ENCODE assay signal across 20 cellular contexts in genomic region chr10:130202984-130203617, GRCh38.
DNase-seq lines count a peak whose midpoint lies in the region; ATAC-seq, FAIRE-seq and TF ChIP-seq lines count a peak whose summit lies in the region.
"Had no signal": no experiment of that assay in that cellular context is flagged by ENCODE, and none has a peak within 500 bp of the region (broad histone marks: within the 10 kb centered on the region; RNA-seq: fewer than 3 reads in every experiment).

No MANE protein-coding gene starts in this region.

- no TSS peak for BruUV-seq in HepG2 (replicated peaks; lab: Mats Ljungman, UMichigan)

- no peak for TF ChIP-seq CTCF in HepG2 (CRISPR knock-in tag; IDR thresholded peaks at IDR 0.05)

- ATAC-seq in GM19043 (IDR thresholded peaks at IDR 0.05; ENCODE audit: low read depth, unreplicated experiment) = peak; percentile 59
- no peak for ATAC-seq in HepG2
- ATAC-seq in HG03520 (IDR thresholded peaks at IDR 0.05; ENCODE audit: unreplicated experiment) = no peak
- no peak for ATAC-seq in HG02610 (IDR thresholded peaks at IDR 0.05; ENCODE audit: unreplicated experiment)
- ATAC-seq: activated T-cell treated with anti-CD3 and anti-CD28 coated beads, Interleukin-2, amount 50 U/mL, for 4 hours; natural killer cell; stimulated activated memory B cell treated with anti-CD40 and anti-IgM and Interleukin-4, amounts not matched to agents 10 μg/mL and 1 μg/mL and 100 μg/mL, for 72 hours had no signal

- in situ Hi-C loops in HepG2 (cut with HindIII; ENCODE audit: extremely low pct_ligation_motif_present, low pct_unique_long_range_greater_than_20kb) = no loop called here

- H3K9ac ChIP-seq in HepG2 (ENCODE audit: insufficient read depth, low read depth, low read length) = no peak overlapping the region

- no peaks in the 10 kb centered on the region for H3K4me1 ChIP-seq in HepG2 (ENCODE audit: insufficient read depth, low read length)

- no peak overlapping the region for H3K4me3 ChIP-seq in HepG2 (replicated peaks in 1 of 3; ENCODE audit: insufficient read depth in 1 of 3, low read depth in 2 of 3, low read length in 3 of 3)

- H3K27me3 ChIP-seq in HepG2 (ENCODE audit: control insufficient read depth in 1 of 2, insufficient read depth in 2 of 2, low read length in 2 of 2) = peaks cover 0 to 8% of the 10 kb centered on the region in 2 experiments; a peak in 2 of 5 replicates

- DNase-seq in NCI-H187 treated with DMSO at 0.1 percent for 48 hours (lab: John Stamatoyannopoulos, UW) (peak; percentile 6), NCI-H187 (lab: John Stamatoyannopoulos, UW) (no peak), NCI-H2171 (lab: John Stamatoyannopoulos, UW) (peak; percentile 31), HepG2 (ENCODE audit: low spot score) (no peak), epidermal melanocyte (ENCODE audit: insufficient read length, low spot score) (no peak)
- DNase-seq: activated CD4-positive, alpha-beta T cell treated with anti-CD3 and anti-CD28 coated beads, Interleukin-2, amount 50 U/mL, for 4 hours; activated T-cell treated with anti-CD3 and anti-CD28 coated beads, Interleukin-2, amount 50 U/mL, for 4 hours; CD4-positive, alpha-beta memory T cell; EL; glutamatergic neuron; MV-4-11; natural killer cell; NCI-H2227 treated with DMSO at 0.1 percent for 48 hours; OCI-M1 had no signal

- no peak overlapping the region for H3K27ac ChIP-seq in HepG2 (ENCODE audit: extremely low read length, insufficient read depth, low read length)

- H3K36me3 ChIP-seq in HepG2 (replicated peaks in 1 of 2; ENCODE audit: control insufficient read depth in 1 of 2, insufficient read depth in 2 of 2, low read length in 2 of 2) = no peaks in the 10 kb centered on the region

- intact Hi-C loops in HepG2 (cut with micrococcal nuclease; ENCODE audit: unreplicated experiment) = no loop called here

- TF ChIP-seq POLR2A in HepG2 (IDR thresholded peaks at IDR 0.05; ENCODE audit: insufficient read depth in 1 of 2, low read depth in 2 of 2, low read length in 2 of 2) = no peak

- no peak for FAIRE-seq in HepG2 (lab: Jason Lieb, UNC)
- FAIRE-seq: H54, TTC549 had no signal

- no peak for TF ChIP-seq EP300 in HepG2 (IDR thresholded peaks at IDR 0.05; ENCODE audit: low read depth in 2 of 2, low read length in 2 of 2)
- TF ChIP-seq EP300 in HepG2 (CRISPR knock-in tag; IDR thresholded peaks at IDR 0.05; ENCODE audit: borderline replicate concordance) = no peak

- no peak for TF ChIP-seq RAD21 in HepG2 (CRISPR knock-in tag; IDR thresholded peaks at IDR 0.05)

- H3K4me2 ChIP-seq in HepG2 (ENCODE audit: low read depth, low read length) = no peak overlapping the region

- 0 out of 2 replicates have a peak, but pooled peaks cover 2% of the 10 kb centered on the region for H4K20me1 ChIP-seq in HepG2 (ENCODE audit: insufficient read depth, low read length)

- no peaks in the 10 kb centered on the region for H3K79me2 ChIP-seq in HepG2 (ENCODE audit: insufficient read depth, low read length)

- POLR2A ChIA-PET in HepG2 (lab: Yijun Ruan, JAX) = no interaction called here

- H3K9me3 ChIP-seq in HepG2 (ENCODE audit: low read length) = no peaks in the 10 kb centered on the region

- no peak overlapping the region for H2AFZ ChIP-seq in HepG2 (ENCODE audit: low read length)

- CTCF ChIA-PET in HepG2 (lab: Yijun Ruan, JAX; ENCODE audit: low intra/inter-chr PET ratio, low total read pairs) = no interaction called here

- 86% methylated on average over 19 of the region's 29 CpGs for WGBS in HepG2 (ENCODE audit: low lambda C conversion rate)

TF ChIP-seq in HepG2, 621 proteins besides CTCF, POLR2A, EP300 and RAD21:
- peak; percentile 78 for TF ChIP-seq HNRNPL (IDR thresholded peaks at IDR 0.05; ENCODE audit: low read depth, low read length)
- peak; percentile 63 for TF ChIP-seq HNRNPLL (IDR thresholded peaks at IDR 0.05; ENCODE audit: low read depth, low read length, poor library complexity, severe bottlenecking)
- TF ChIP-seq AFF4 (CRISPR knock-in tag; IDR thresholded peaks at IDR 0.05) = no peak
- TF ChIP-seq AGO2 (optimal IDR thresholded peaks at IDR 0.05; ENCODE audit: low read depth, low read length) = peak; percentile 42

Comparison
In these comparisons a context has a peak if more than half of its experiments do, and no peak if none do; other contexts are left out.
1. DNase-seq: peak in NCI-H187 treated with DMSO at 0.1 percent for 48 hours (single experiment) and NCI-H2171 (single experiment); none in NCI-H187 (0 of 2), HepG2 (single experiment) and epidermal melanocyte (single experiment).